27 cellular contexts compared by ENCODE assay signal in the genomic region with DNA sequence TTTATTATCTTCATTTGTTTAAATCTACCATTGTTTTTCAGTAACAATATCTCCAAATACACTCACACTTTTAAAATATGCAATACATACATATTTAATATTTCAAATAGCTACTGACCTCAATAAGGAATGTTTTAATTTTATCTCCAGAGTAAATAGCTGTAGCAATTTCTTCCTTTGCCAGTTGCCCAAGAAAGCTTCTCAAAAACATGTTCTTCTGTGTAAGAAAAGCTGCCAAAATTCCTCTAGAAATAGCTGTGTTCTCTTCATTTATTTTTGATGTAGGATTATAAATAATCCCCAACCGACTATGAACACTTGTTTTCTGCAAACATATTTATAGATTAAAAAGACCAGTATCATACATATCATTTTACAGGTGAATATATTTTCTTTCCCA.
"Had no signal": no experiment of that assay in that cellular context is flagged by ENCODE, and none has a peak within 500 bp of the region (broad histone marks: within the 10 kb centered on the region; RNA-seq: fewer than 3 reads in every experiment).

No MANE protein-coding gene starts in this region.

- H3K27ac ChIP-seq: adrenal gland, SJCRH30, SK-N-MC, WERI-Rb-1 had no signal

- H3K9me3 Mint-ChIP-seq: activated CD4-positive, alpha-beta memory T cell treated with anti-CD3 and anti-CD28 coated beads, Interleukin-2, amount 10 ng/mL, durations not matched to agents 7 days and 5 days; activated naive CD8-positive, alpha-beta T cell treated with anti-CD3 and anti-CD28 coated beads, Interleukin-2, amount 10 ng/mL, durations not matched to agents 7 days and 5 days had no signal

- H3K4me1 Mint-ChIP-seq: activated CD4-positive, alpha-beta memory T cell treated with anti-CD3 and anti-CD28 coated beads, Interleukin-2, amount 10 ng/mL, durations not matched to agents 7 days and 5 days; activated naive CD8-positive, alpha-beta T cell treated with anti-CD3 and anti-CD28 coated beads, Interleukin-2, amount 10 ng/mL, durations not matched to agents 7 days and 5 days; activated T-helper 17 cell treated with anti-CD3 and anti-CD28 coated beads, Interleukin-2, amount 50 U/mL, for 72 hours; brain had no signal

- ATAC-seq: activated T-cell treated with anti-CD3 and anti-CD28 coated beads, Interleukin-2, amount 50 U/mL, for 72 hours; activated T-helper 17 cell treated with anti-CD3 and anti-CD28 coated beads, Interleukin-2, amount 50 U/mL, for 72 hours; Panc1 had no signal

- H3K36me3 ChIP-seq: adrenal gland had no signal

- DNase-seq: activated CD4-positive, alpha-beta memory T cell treated with anti-CD3 and anti-CD28 coated beads, Interleukin-2, amount 10 ng/mL, durations not matched to agents 7 days and 5 days; activated CD4-positive, alpha-beta T cell treated with anti-CD3 and anti-CD28 coated beads for 1 hour; activated CD4-positive, alpha-beta T cell treated with anti-CD3 and anti-CD28 coated beads for 48 hours; activated CD4-positive, CD25-positive, alpha-beta regulatory T cell; activated effector memory CD4-positive, alpha-beta T cell treated with anti-CD3 and anti-CD28 coated beads, Interleukin-2, amount 50 U/mL, for 16 hours; activated naive CD4-positive, alpha-beta T cell; activated naive CD4-positive, alpha-beta T cell treated with anti-CD3 and anti-CD28 coated beads, Interleukin-2, amount 50 U/mL, for 16 hours; activated naive CD8-positive, alpha-beta T cell treated with anti-CD3 and anti-CD28 coated beads, Interleukin-2, amount 10 ng/mL, durations not matched to agents 7 days and 5 days; activated T-cell treated with anti-CD3 and anti-CD28 coated beads, Interleukin-2, amount 50 U/mL, for 1 hour; activated T-cell treated with anti-CD3 and anti-CD28 coated beads, Interleukin-2, amount 50 U/mL, for 72 hours; adrenal gland; anterior cingulate cortex; central memory CD4-positive, alpha-beta T cell; NCI-H1105 treated with DMSO at 0.1 percent for 48 hours; NCI-H1436; NCI-H1694; NCI-H1930; NCI-H345; NCI-H524 treated with DMSO at 0.1 percent for 48 hours; SHP77; SJCRH30; T1000; WERI-Rb-1 had no signal

- H3K9me3 ChIP-seq: adrenal gland, SJCRH30 had no signal

- H3K27ac Mint-ChIP-seq: activated CD4-positive, alpha-beta memory T cell treated with anti-CD3 and anti-CD28 coated beads, Interleukin-2, amount 10 ng/mL, durations not matched to agents 7 days and 5 days; activated naive CD8-positive, alpha-beta T cell treated with anti-CD3 and anti-CD28 coated beads, Interleukin-2, amount 10 ng/mL, durations not matched to agents 7 days and 5 days; activated T-cell treated with anti-CD3 and anti-CD28 coated beads, Interleukin-2, amount 50 U/mL, for 72 hours; activated T-helper 17 cell treated with anti-CD3 and anti-CD28 coated beads, Interleukin-2, amount 50 U/mL, for 72 hours; brain had no signal

- H3K4me3 ChIP-seq: adrenal gland, SJCRH30, SK-N-MC had no signal

- H3K27me3 ChIP-seq: adrenal gland, SJCRH30 had no signal

- H3K4me3 Mint-ChIP-seq: activated CD4-positive, alpha-beta memory T cell treated with anti-CD3 and anti-CD28 coated beads, Interleukin-2, amount 10 ng/mL, durations not matched to agents 7 days and 5 days; activated naive CD8-positive, alpha-beta T cell treated with anti-CD3 and anti-CD28 coated beads, Interleukin-2, amount 10 ng/mL, durations not matched to agents 7 days and 5 days; activated T-cell treated with anti-CD3 and anti-CD28 coated beads, Interleukin-2, amount 50 U/mL, for 72 hours; activated T-helper 17 cell treated with anti-CD3 and anti-CD28 coated beads, Interleukin-2, amount 50 U/mL, for 72 hours; brain had no signal

- H3K4me1 ChIP-seq: adrenal gland, SJCRH30 had no signal

- H3K36me3 Mint-ChIP-seq: activated naive CD8-positive, alpha-beta T cell treated with anti-CD3 and anti-CD28 coated beads, Interleukin-2, amount 10 ng/mL, durations not matched to agents 7 days and 5 days had no signal

- H3K27me3 Mint-ChIP-seq: activated CD4-positive, alpha-beta memory T cell treated with anti-CD3 and anti-CD28 coated beads, Interleukin-2, amount 10 ng/mL, durations not matched to agents 7 days and 5 days; activated naive CD8-positive, alpha-beta T cell treated with anti-CD3 and anti-CD28 coated beads, Interleukin-2, amount 10 ng/mL, durations not matched to agents 7 days and 5 days; brain had no signal
